8 cellular contexts compared by ENCODE assay signal in the genomic region with DNA sequence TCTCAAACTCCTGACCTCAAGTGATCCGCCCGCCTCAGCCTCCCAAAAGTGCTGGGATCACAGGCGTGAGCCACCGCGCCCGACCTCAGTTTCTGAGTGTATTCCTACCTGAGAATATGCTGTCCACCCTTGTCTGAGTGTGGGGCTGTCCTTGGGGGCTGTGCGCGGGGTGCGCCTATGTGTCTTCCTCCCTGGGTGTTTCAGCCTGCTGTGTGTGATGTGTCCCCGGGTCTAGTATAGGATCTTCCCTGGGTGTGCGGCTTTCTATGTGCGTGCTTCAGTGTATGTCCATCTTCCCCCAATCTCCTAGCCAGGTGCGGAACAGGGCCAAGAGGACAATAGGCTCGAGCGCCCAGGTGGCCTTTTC. TPM values are rescaled to one million over a fixed set of nuclear protein-coding genes. Genes with fewer than 3 reads are reported as not detected.
DNase-seq lines count a peak whose midpoint lies in the region; TF ChIP-seq lines count a peak whose summit lies in the region.

No MANE protein-coding gene starts in this region.

- H3K27ac ChIP-seq in GM23248 = no peak overlapping the region
- peak overlapping the region in 3 of 5 donors; percentile 34 to 85 (median 51) for H3K27ac ChIP-seq in adrenal gland
- peak overlapping the region in 6 of 8 donors; percentile 69 to 94 (median 82) for H3K27ac ChIP-seq in spleen

- peaks cover 31% of the 10 kb centered on the region for H3F3A ChIP-seq in GM23248 (ENCODE audit: insufficient read depth)

- H3K9me2 ChIP-seq in GM23248 (ENCODE audit: insufficient read depth) = no peaks in the 10 kb centered on the region

- H3K27me3 ChIP-seq in GM23248 (replicated peaks; ENCODE audit: insufficient read depth) (no peaks in the 10 kb centered on the region), adrenal gland (no peaks in the 10 kb centered on the region), spleen (replicated peaks in 1 of 7) (peaks cover 0 to 36% (median 0%) of the 10 kb centered on the region in 7 donors)

- WGBS in GM23248 (ENCODE audit: low coverage in 1 of 2, low lambda C conversion rate in 2 of 2, missing lambda C conversion rate in 2 of 2), 2 experiments = 73 to 78% methylated on average over 14 to 15 of the region's 15 CpGs
- 51 to 67% (median 64%) methylated on average over 8 to 15 of the region's 15 CpGs for WGBS in adrenal gland, 4 donors
- 64 to 69% (median 67%) methylated on average over 15 of the region's 15 CpGs for WGBS in spleen, 5 donors

- no peaks in the 10 kb centered on the region for H3K36me3 ChIP-seq in GM23248 (ENCODE audit: low read depth)
- H3K36me3 ChIP-seq in adrenal gland (replicated peaks in 1 of 2) = no peaks in the 10 kb centered on the region
- H3K36me3 ChIP-seq in spleen = no peaks in the 10 kb centered on the region

- H3K4me1 ChIP-seq in GM23248 (ENCODE audit: insufficient read depth) (peaks cover 31% of the 10 kb centered on the region), adrenal gland (replicated peaks in 1 of 2) (peaks cover 0 to 24% of the 10 kb centered on the region in 2 donors), spleen (peaks cover 15 to 80% (median 33%) of the 10 kb centered on the region in 6 donors)

- peak overlapping the region; percentile 71 for H3K4me2 ChIP-seq in GM23248 (ENCODE audit: unreplicated experiment)

- TF ChIP-seq CTCF in adrenal gland (IDR thresholded peaks at IDR 0.05) (no peak), spleen (IDR thresholded peaks at IDR 0.05 in 8 of 11, conservative IDR thresholded peaks at IDR 0.05 in 3 of 11) (no peak)

- H3K4me3 ChIP-seq in GM23248 (peak overlapping the region; percentile 64), adrenal gland (peak overlapping the region in 1 of 4 donors; percentile 71), iPS-18c (ENCODE audit: insufficient read depth, low read depth, low read length) (peak overlapping the region; percentile 26; the same call in 1 of the 2 replicates), spleen (peak overlapping the region in 4 of 8 donors; percentile 43 to 68 (median 49))

- H4K20me1 ChIP-seq in GM23248 (ENCODE audit: insufficient read depth) = no peaks in the 10 kb centered on the region

- H2AFZ ChIP-seq in GM23248 = peak overlapping the region; percentile 48

- intact Hi-C loops in adrenal gland (cut with DNase I) (no loop called here), spleen (cut with DNase I; ENCODE audit: low total_unique reads) (no loop called here)

- TF ChIP-seq POLR2A in adrenal gland (IDR thresholded peaks at IDR 0.05) (no peak), spleen (IDR thresholded peaks at IDR 0.05) (no peak)

- H3K9me3 ChIP-seq in GM23248 (ENCODE audit: low read depth) = no peaks in the 10 kb centered on the region
- no peaks in the 10 kb centered on the region for H3K9me3 ChIP-seq in adrenal gland (replicated peaks in 1 of 3)
- no peaks in the 10 kb centered on the region for H3K9me3 ChIP-seq in iPS-18c (ENCODE audit: control insufficient read depth, insufficient read depth, low read length)
- no peaks in the 10 kb centered on the region for H3K9me3 ChIP-seq in spleen

- H3K9ac ChIP-seq in GM23248 = peak overlapping the region; percentile 88

- 0 out of 2 replicates have a peak, but pooled peaks cover 10% of the 10 kb centered on the region for H3K79me2 ChIP-seq in GM23248 (ENCODE audit: insufficient read depth)

- in situ Hi-C loops in GM23248 (cut with MboI) = no loop called here

- DNase-seq in GM23248 = no peak
- DNase-seq in adrenal gland = no peak
- no peak for DNase-seq in spleen
- no peak for DNase-seq in DMS153 treated with DMSO at 0.1 percent for 48 hours (lab: John Stamatoyannopoulos, UW; ENCODE audit: unreplicated experiment)
- no peak for DNase-seq in glomerular visceral epithelial cell (ENCODE audit: extremely low spot score)
- DNase-seq in DMS114 treated with DMSO at 0.1 percent for 48 hours (lab: John Stamatoyannopoulos, UW; ENCODE audit: unreplicated experiment) = no peak
- no peak for DNase-seq in NCI-H1436 treated with DMSO at 0.1 percent for 48 hours (lab: John Stamatoyannopoulos, UW)

RNA-seq across cellular contexts. Expression of a gene that starts 8.3 kb away (rescaled TPM):
- total RNA-seq in GM23248 (2014; rRNA removed; shearing (Covaris generic)) = 332 and 376 TPM in 2 replicates
- polyA plus RNA-seq in GM23248 (2016; fragmentation: Nextera tagmentation; extraction: Ambion mirVana) (680 and 684 TPM in 2 replicates), adrenal gland (100 to 1,000 TPM in 2 of 3 donors, 10 to 100 TPM in 1; 28.8 to 133 (median 114) TPM), spleen (100 to 1,000 TPM in 2 of 3 donors, 10 to 100 TPM in 1; 59.8 to 118 (median 109) TPM)
- total RNA-seq in adrenal gland (100 to 1,000 TPM in 5 of 8 donors, 10 to 100 TPM in 3; 55.3 to 213 (median 118) TPM), spleen (100 to 1,000 TPM in 1 of 7 donors, 10 to 100 TPM in 6; 49.5 to 122 (median 65.4) TPM)

RNA-seq across cellular contexts. Expression of a gene that starts 36.6 kb away (rescaled TPM):
- total RNA-seq in GM23248 (2014; rRNA removed; shearing (Covaris generic)) = 1.1 and 1.2 TPM in 2 replicates
- polyA plus RNA-seq in GM23248 (2016; fragmentation: Nextera tagmentation; extraction: Ambion mirVana) = 0.20 and 0.51 TPM in 2 replicates
- under 1 TPM in 7 of 8 donors, not detected in 1; 0.12 to 0.88 (median 0.45) TPM for total RNA-seq in adrenal gland
- under 1 TPM; 0.07 to 0.35 (median 0.16) TPM for polyA plus RNA-seq in adrenal gland
- total RNA-seq in spleen = 10 to 100 TPM in 2 of 7 donors, 1 to 10 TPM in 5; 3.4 to 18.9 (median 8.4) TPM
- 1 to 10 TPM in 2 of 3 donors, under 1 TPM in 1; 0.89 to 2.3 (median 1.5) TPM for polyA plus RNA-seq in spleen
